ENCODE assay signal across 13 cellular contexts in the genomic region with DNA sequence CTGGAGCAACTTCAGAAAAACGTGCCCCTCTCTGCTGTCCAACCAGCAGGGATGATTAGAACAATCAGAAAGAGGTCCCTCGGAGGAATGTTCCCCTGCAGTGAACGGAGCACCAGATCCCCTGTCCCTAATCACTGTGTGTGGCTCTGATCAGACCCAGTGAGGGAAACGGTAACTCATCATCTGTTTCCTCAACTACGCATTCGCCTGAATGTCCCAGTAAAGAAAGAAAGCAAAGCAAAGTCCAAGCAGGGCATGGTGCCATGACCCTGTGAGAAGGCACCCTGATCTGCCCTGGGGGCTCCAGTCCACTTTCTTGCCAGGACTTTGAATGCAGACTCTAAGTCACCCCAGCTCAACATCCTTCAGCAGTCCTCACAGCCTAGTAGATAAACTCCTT.
DNase-seq lines count a peak whose midpoint lies in the region; ATAC-seq and TF ChIP-seq lines count a peak whose summit lies in the region.
"Had no signal": no experiment of that assay in that cellular context is flagged by ENCODE, and none has a peak within 500 bp of the region (broad histone marks: within the 10 kb centered on the region; RNA-seq: fewer than 3 reads in every experiment).

No MANE protein-coding gene starts in this region.

- H3K36me3 Mint-ChIP-seq in activated CD4-positive, alpha-beta T cell treated with anti-CD3 and anti-CD28 coated beads, Interleukin-2, amount 10 ng/mL, durations not matched to agents 24 days and 14 days (ENCODE audit: low read depth), result no peaks in the 10 kb centered on the region
- no peaks in the 10 kb centered on the region for H3K36me3 Mint-ChIP-seq in naive thymus-derived CD4-positive, alpha-beta T cell
- H3K36me3 Mint-ChIP-seq: IgD-negative memory B cell, memory B cell had no signal

- H3K4me1 ChIP-seq in duodenal mucosa (ENCODE audit: control insufficient read depth in 1 of 2, insufficient read depth in 2 of 2, low read length in 2 of 2) (peaks cover 5 to 8% of the 10 kb centered on the region in 2 donors), lung (ENCODE audit: control insufficient read depth in 2 of 2, insufficient read depth in 2 of 2, low read length in 2 of 2) (no peaks in the 10 kb centered on the region)
- no peaks in the 10 kb centered on the region for H3K4me1 ChIP-seq in naive thymus-derived CD4-positive, alpha-beta T cell (ENCODE audit: control insufficient read depth in 2 of 2, insufficient read depth in 2 of 2, low read length in 2 of 2)

- TF ChIP-seq CTCF in BJ (IDR thresholded peaks at IDR 0.05; ENCODE audit: insufficient read depth, low read depth, low read length) (no peak), lung (IDR thresholded peaks at IDR 0.05; ENCODE audit: control extremely low read depth, extremely low read depth) (no peak)

- H3K4me1 Mint-ChIP-seq in activated CD4-positive, alpha-beta T cell treated with anti-CD3 and anti-CD28 coated beads, Interleukin-2, amount 10 ng/mL, durations not matched to agents 24 days and 14 days, result peaks cover 7% of the 10 kb centered on the region
- peaks cover 0 to 8% (median 0%) of the 10 kb centered on the region in 7 donors for H3K4me1 Mint-ChIP-seq in naive thymus-derived CD4-positive, alpha-beta T cell
- H3K4me1 Mint-ChIP-seq: memory B cell had no signal

- H3K27ac Mint-ChIP-seq in activated CD4-positive, alpha-beta T cell treated with anti-CD3 and anti-CD28 coated beads, Interleukin-2, amount 10 ng/mL, durations not matched to agents 24 days and 14 days, result no peak overlapping the region
- H3K27ac Mint-ChIP-seq in naive thymus-derived CD4-positive, alpha-beta T cell, result no peak overlapping the region
- H3K27ac Mint-ChIP-seq: activated CD8-positive, alpha-beta T cell treated with anti-CD3 and anti-CD28 coated beads, Interleukin-2, amount 10 ng/mL, durations not matched to agents 7 days and 5 days; IgD-negative memory B cell; memory B cell had no signal

- TF ChIP-seq POLR2A in GM18505 (IDR thresholded peaks at IDR 0.05; ENCODE audit: borderline replicate concordance, extremely low read depth, insufficient read depth, insufficient read length), result no peak

- H3K27ac ChIP-seq in duodenal mucosa (ENCODE audit: low read depth, low read length) (no peak overlapping the region), lung (ENCODE audit: low read depth in 1 of 2, low read length in 1 of 2) (peak overlapping the region; percentile 37 to 75), skin epidermis (peak overlapping the region in 9 of 21 experiments; percentile 0 to 57 (median 19))
- no peak overlapping the region for H3K27ac ChIP-seq in naive thymus-derived CD4-positive, alpha-beta T cell (ENCODE audit: low read depth, low read length)
- H3K27ac ChIP-seq: SK-N-MC had no signal

- WGBS in lung, 2 donors, result 64 to 79% methylated on average over 6 of the region's 6 CpGs

- H3K36me3 ChIP-seq in BJ (ENCODE audit: control insufficient read depth, insufficient read depth, low read length) (no peaks in the 10 kb centered on the region), duodenal mucosa (ENCODE audit: control insufficient read depth in 1 of 2, insufficient read depth in 2 of 2, low read length in 2 of 2) (no peaks in the 10 kb centered on the region), lung (ENCODE audit: control insufficient read depth in 2 of 2, insufficient read depth in 2 of 2, low read length in 2 of 2) (no peaks in the 10 kb centered on the region)
- no peaks in the 10 kb centered on the region for H3K36me3 ChIP-seq in naive thymus-derived CD4-positive, alpha-beta T cell (ENCODE audit: control insufficient read depth in 2 of 3, insufficient read depth in 3 of 3, low read length in 3 of 3)

- H3K4me3 Mint-ChIP-seq in activated CD4-positive, alpha-beta T cell treated with anti-CD3 and anti-CD28 coated beads, Interleukin-2, amount 10 ng/mL, durations not matched to agents 24 days and 14 days, result no peak overlapping the region
- H3K4me3 Mint-ChIP-seq in naive thymus-derived CD4-positive, alpha-beta T cell, result no peak overlapping the region
- H3K4me3 Mint-ChIP-seq: activated CD8-positive, alpha-beta T cell treated with anti-CD3 and anti-CD28 coated beads, Interleukin-2, amount 10 ng/mL, durations not matched to agents 7 days and 5 days; memory B cell had no signal

- no peak overlapping the region for H3K9ac ChIP-seq in duodenal mucosa (ENCODE audit: low read depth in 1 of 2, low read length in 2 of 2)

- POLR2A ChIA-PET in BJ (lab: Charles Lee), result no interaction called here
- POLR2A ChIA-PET in naive thymus-derived CD4-positive, alpha-beta T cell (lab: Charles Lee), result no interaction called here

- H3K27me3 ChIP-seq in BJ (ENCODE audit: control insufficient read depth, insufficient read depth, low read length) (no peaks in the 10 kb centered on the region; the same call in 1 of the 2 replicates), duodenal mucosa (ENCODE audit: control insufficient read depth in 1 of 2, insufficient read depth in 2 of 2, low read length in 2 of 2) (no peaks in the 10 kb centered on the region), lung (ENCODE audit: control insufficient read depth, insufficient read depth) (no peaks in the 10 kb centered on the region)
- H3K27me3 ChIP-seq in naive thymus-derived CD4-positive, alpha-beta T cell (ENCODE audit: control insufficient read depth in 2 of 2, insufficient read depth in 2 of 2, low read length in 2 of 2), result no peaks in the 10 kb centered on the region

- H3K27me3 Mint-ChIP-seq in activated CD4-positive, alpha-beta T cell treated with anti-CD3 and anti-CD28 coated beads, Interleukin-2, amount 10 ng/mL, durations not matched to agents 24 days and 14 days, result peaks cover 52% of the 10 kb centered on the region
- peaks cover 13 to 72% (median 26%) of the 10 kb centered on the region in 5 donors for H3K27me3 Mint-ChIP-seq in naive thymus-derived CD4-positive, alpha-beta T cell

- H3K9me3 Mint-ChIP-seq in activated CD4-positive, alpha-beta T cell treated with anti-CD3 and anti-CD28 coated beads, Interleukin-2, amount 10 ng/mL, durations not matched to agents 24 days and 14 days, result no peaks in the 10 kb centered on the region
- H3K9me3 Mint-ChIP-seq in naive thymus-derived CD4-positive, alpha-beta T cell, result no peaks in the 10 kb centered on the region
- H3K9me3 Mint-ChIP-seq: memory B cell had no signal

- intact Hi-C loops in activated CD4-positive, alpha-beta T cell treated with anti-CD3 and anti-CD28 coated beads, Interleukin-2, amount 10 ng/mL, durations not matched to agents 24 days and 14 days (cut with micrococcal nuclease), result no loop called here
- intact Hi-C loops in naive thymus-derived CD4-positive, alpha-beta T cell (cut with micrococcal nuclease), result no loop called here

- no peak for DNase-seq in BJ (ENCODE audit: low read depth)
- no peak for DNase-seq in lung (ENCODE audit: low spot score)
- DNase-seq in activated CD4-positive, alpha-beta T cell treated with anti-CD3 and anti-CD28 coated beads, Interleukin-2, amount 10 ng/mL, durations not matched to agents 24 days and 14 days, result no peak
- DNase-seq in naive thymus-derived CD4-positive, alpha-beta T cell, result no peak
- DNase-seq: activated CD8-positive, alpha-beta T cell treated with anti-CD3 and anti-CD28 coated beads, Interleukin-2, amount 10 ng/mL, durations not matched to agents 7 days and 5 days; NCI-H1048 had no signal

- peak overlapping the region; percentile 36 for H3K4me3 ChIP-seq in BJ (ENCODE audit: low read depth, low read length)
- peak overlapping the region; percentile 67 for H3K4me3 ChIP-seq in duodenal mucosa (ENCODE audit: low read depth in 1 of 2, low read length in 2 of 2)
- H3K4me3 ChIP-seq in lung, result no peak overlapping the region
- peak overlapping the region in 4 of 7 experiments; percentile 9 to 37 (median 24) for H3K4me3 ChIP-seq in skin epidermis
- H3K4me3 ChIP-seq in naive thymus-derived CD4-positive, alpha-beta T cell (ENCODE audit: low read length), result no peak overlapping the region
- H3K4me3 ChIP-seq: SK-N-MC had no signal

- ATAC-seq in lung (ENCODE audit: insufficient read depth, low FRiP score) (no peak), GM19455 (IDR thresholded peaks at IDR 0.05; ENCODE audit: unreplicated experiment) (no peak), GM18505 (IDR thresholded peaks at IDR 0.05; ENCODE audit: unreplicated experiment) (no peak)
- ATAC-seq in naive thymus-derived CD4-positive, alpha-beta T cell, result no peak
- ATAC-seq: activated CD8-positive, alpha-beta T cell treated with anti-CD3 and anti-CD28 coated beads, Interleukin-2, amount 10 ng/mL, durations not matched to agents 7 days and 5 days had no signal

- CTCF ChIA-PET in BJ (lab: Yijun Ruan, JAX), result no interaction called here
- CTCF ChIA-PET in naive thymus-derived CD4-positive, alpha-beta T cell (lab: Charles Lee), result interaction anchor here (1.2 to 2.2 kb wide), 2 partner anchors 14 to 15 kb away, joined by 3 to 7 read pairs; no protein-coding TSS in a partner anchor

- H3K9me3 ChIP-seq in duodenal mucosa (ENCODE audit: control insufficient read depth in 1 of 2, low read length in 2 of 2) (no peaks in the 10 kb centered on the region), lung (ENCODE audit: control insufficient read depth in 2 of 2, insufficient read depth in 1 of 2, low read length in 1 of 2) (no peaks in the 10 kb centered on the region)
- no peaks in the 10 kb centered on the region for H3K9me3 ChIP-seq in naive thymus-derived CD4-positive, alpha-beta T cell (ENCODE audit: control insufficient read depth in 2 of 3, low read length in 3 of 3)

Comparison
In these comparisons a context has a peak if more than half of its experiments do, and no peak if none do; other contexts are left out.
1. H3K4me3 ChIP-seq: peak in BJ (single experiment), duodenal mucosa (2 of 2) and skin epidermis (4 of 7); none in lung (single experiment) and naive thymus-derived CD4-positive, alpha-beta T cell (single experiment).
2. H3K27ac ChIP-seq: peak in lung (2 of 2); none in duodenal mucosa (single experiment) and naive thymus-derived CD4-positive, alpha-beta T cell (single experiment).